14 cellular contexts compared by ENCODE assay signal in the genomic region with DNA sequence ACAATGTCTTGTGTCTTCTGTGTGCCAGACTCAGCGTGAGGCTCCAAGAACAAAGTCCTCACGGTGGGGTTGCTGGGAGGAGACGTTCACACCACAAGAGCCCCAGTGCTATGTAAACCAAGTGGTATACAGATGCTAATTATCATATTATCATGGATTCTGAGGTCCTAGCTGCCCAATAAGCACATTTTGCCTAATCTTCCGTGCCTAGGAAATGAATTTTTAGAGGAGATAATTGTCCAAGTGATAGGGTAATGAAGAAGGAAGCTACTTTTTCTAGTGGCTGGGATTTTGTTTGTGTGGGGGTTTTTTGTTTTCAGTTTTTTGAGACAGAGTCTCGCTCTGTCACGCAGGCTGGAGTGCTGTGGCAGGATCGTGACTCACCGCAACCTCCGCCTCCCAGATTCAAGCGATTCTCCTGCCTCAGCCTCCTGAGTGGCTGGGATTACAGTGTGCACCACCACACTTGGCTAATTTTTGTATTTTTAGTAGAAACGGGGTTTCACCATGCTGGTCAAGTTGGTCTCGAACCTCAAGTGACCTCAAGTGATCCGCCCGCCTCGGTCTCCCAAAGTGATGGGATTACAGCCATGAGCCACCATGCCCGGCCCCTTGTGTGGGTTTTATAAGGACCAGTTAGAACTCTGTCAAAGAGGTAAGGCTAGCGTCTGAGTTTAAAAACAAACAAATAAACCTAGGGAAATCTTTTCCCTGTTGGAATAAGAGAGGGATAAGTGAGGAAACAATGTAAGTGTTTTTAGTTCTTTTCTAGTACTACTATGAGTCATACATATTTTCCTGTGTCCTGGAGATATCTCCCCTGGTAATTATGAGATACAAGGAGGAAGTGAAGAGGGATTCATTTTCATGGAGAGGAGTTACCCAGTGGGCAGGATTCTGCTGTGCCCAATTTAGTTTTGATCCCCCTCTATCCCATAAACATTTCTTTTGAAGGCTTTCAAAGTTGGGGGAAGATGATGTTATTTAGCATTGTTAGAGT. TPM values are rescaled to one million over a fixed set of nuclear protein-coding genes. Genes with fewer than 3 reads are reported as not detected.
DNase-seq lines count a peak whose midpoint lies in the region; FAIRE-seq and TF ChIP-seq lines count a peak whose summit lies in the region.
"Had no signal": no experiment of that assay in that cellular context is flagged by ENCODE, and none has a peak within 500 bp of the region (broad histone marks: within the 10 kb centered on the region; RNA-seq: fewer than 3 reads in every experiment).

No MANE protein-coding gene starts in this region.

- POLR2A ChIA-PET in A673 (lab: Charles Lee; ENCODE audit: low non-redundant PET), result interaction anchor here (0.6 kb wide), 1 partner anchor 499 kb away, joined by 16 read pairs; no protein-coding TSS in a partner anchor

- H3K9me3 ChIP-seq in A673 (ENCODE audit: low read depth, low read length, poor library complexity, severe bottlenecking), result no peaks in the 10 kb centered on the region
- no peaks in the 10 kb centered on the region for H3K9me3 ChIP-seq in HUES64 (ENCODE audit: insufficient read depth, low read depth, low read length)
- no peaks in the 10 kb centered on the region for H3K9me3 ChIP-seq in astrocyte (ENCODE audit: insufficient read depth, low read depth, low read length)
- no peaks in the 10 kb centered on the region for H3K9me3 ChIP-seq in esophagus squamous epithelium
- H3K9me3 ChIP-seq in sigmoid colon, result no peaks in the 10 kb centered on the region

- no peaks in the 10 kb centered on the region for H3K36me3 ChIP-seq in A673 (ENCODE audit: insufficient read depth, low read length, poor library complexity, severe bottlenecking)
- no peaks in the 10 kb centered on the region for H3K36me3 ChIP-seq in HUES64 (ENCODE audit: insufficient read depth, low read length)
- H3K36me3 ChIP-seq in astrocyte (ENCODE audit: insufficient read depth, low read length), result no peaks in the 10 kb centered on the region
- H3K36me3 ChIP-seq in esophagus squamous epithelium, result no peaks in the 10 kb centered on the region
- no peaks in the 10 kb centered on the region for H3K36me3 ChIP-seq in sigmoid colon

- TF ChIP-seq CTCF in A673 (conservative IDR thresholded peaks at IDR 0.05; ENCODE audit: low read depth, low read length) (no peak), astrocyte (IDR thresholded peaks at IDR 0.05; ENCODE audit: insufficient read depth, low read depth, low read length) (no peak), esophagus squamous epithelium (IDR thresholded peaks at IDR 0.05) (no peak), sigmoid colon (IDR thresholded peaks at IDR 0.05) (no peak)

- in situ Hi-C loops in KBM-7 (cut with MboI; ENCODE audit: low pct_unique_long_range_greater_than_20kb, low sequenced_read_pairs), result no loop called here

- CTCF ChIA-PET in A673 (lab: Charles Lee), result no interaction called here

- peaks cover 66% of the 10 kb centered on the region for H3K4me1 Mint-ChIP-seq in astrocyte (ENCODE audit: low read depth, unreplicated experiment)
- H3K4me1 Mint-ChIP-seq: activated B cell treated with CpG ODN at 0.5 μM for 24 hours had no signal

- no peak for TF ChIP-seq EP300 in sigmoid colon (IDR thresholded peaks at IDR 0.05)

- 6% methylated on average over 16 of the region's 17 CpGs for WGBS in HUES64
- WGBS in esophagus squamous epithelium, 2 donors, result 81 to 82% methylated on average over 15 to 16 of the region's 17 CpGs
- WGBS in sigmoid colon, 2 donors, result 76 to 88% methylated on average over 17 of the region's 17 CpGs

- DNase-seq in A673 (ENCODE audit: low spot score), result peak; percentile 85
- DNase-seq in astrocyte (ENCODE audit: low read depth), result peak; percentile 70
- DNase-seq in iPS-NIHi7 (ENCODE audit: extremely low spot score), result peak; percentile 67
- no peak for DNase-seq in KBM-7
- no peak for DNase-seq in esophagus squamous epithelium (lab: John Stamatoyannopoulos, UW)
- no peak for DNase-seq in sigmoid colon
- no peak for DNase-seq in medulla oblongata (ENCODE audit: extremely low spot score)
- DNase-seq: activated B cell treated with CpG ODN at 0.5 μM for 24 hours; central memory CD4-positive, alpha-beta T cell; NCI-H2029; RPMI8226 had no signal

- peak overlapping the region; percentile 42 for H2AFZ ChIP-seq in astrocyte (ENCODE audit: low read depth, low read length)

- no peaks in the 10 kb centered on the region for H3K36me3 Mint-ChIP-seq in astrocyte (ENCODE audit: low read depth, unreplicated experiment)

- BruUV-seq in A673 (replicated peaks; lab: Mats Ljungman, UMichigan), result no TSS peak

- H3K4me2 ChIP-seq in astrocyte (ENCODE audit: low read length), result peak overlapping the region; percentile 78

- H3K4me3 Mint-ChIP-seq in astrocyte (ENCODE audit: unreplicated experiment), result peak overlapping the region; percentile 10
- H3K4me3 Mint-ChIP-seq: activated B cell treated with CpG ODN at 0.5 μM for 24 hours; activated T-helper 1 cell treated with anti-CD3 and anti-CD28 coated beads, Interleukin-12 subunit alpha, Interleukin-12 subunit beta, Interleukin-2, Interleukin-4 antibody, amounts not matched to agents 30 ng/mL and 10 ng/mL and 1 ng/mL, durations not matched to agents 14 hours and 24 hours and 36 hours had no signal

- no peaks in the 10 kb centered on the region for H3K27me3 Mint-ChIP-seq in astrocyte (ENCODE audit: low read depth, unreplicated experiment)

- FAIRE-seq in astrocyte (lab: Jason Lieb, UNC), result peak; percentile 87

- H3K9me3 Mint-ChIP-seq in astrocyte (ENCODE audit: unreplicated experiment), result peaks cover 3% of the 10 kb centered on the region
- H3K9me3 Mint-ChIP-seq: activated B cell treated with CpG ODN at 0.5 μM for 24 hours; activated T-helper 1 cell treated with anti-CD3 and anti-CD28 coated beads, Interleukin-12 subunit alpha, Interleukin-12 subunit beta, Interleukin-2, Interleukin-4 antibody, amounts not matched to agents 30 ng/mL and 10 ng/mL and 1 ng/mL, durations not matched to agents 14 hours and 24 hours and 36 hours had no signal

- peak overlapping the region; percentile 2 for H3K27ac ChIP-seq in A673 (ENCODE audit: low read depth, low read length, poor library complexity, severe bottlenecking)
- H3K27ac ChIP-seq in HUES64 (ENCODE audit: low read depth, low read length), result peak overlapping the region; percentile 65
- H3K27ac ChIP-seq in astrocyte (ENCODE audit: low read depth, low read length), result peak overlapping the region; percentile 92
- H3K27ac ChIP-seq in esophagus squamous epithelium, result peak overlapping the region in 2 of 4 donors; percentile 3 to 66
- peak overlapping the region in 2 of 4 donors; percentile 8 to 38 for H3K27ac ChIP-seq in sigmoid colon
- H3K27ac ChIP-seq: HL-60 had no signal

- H3K4me1 ChIP-seq in A673 (ENCODE audit: insufficient read depth, low read length, poor library complexity, severe bottlenecking) (peaks cover 22% of the 10 kb centered on the region), HUES64 (ENCODE audit: insufficient read depth, low read length) (peaks cover 51% of the 10 kb centered on the region), astrocyte (ENCODE audit: insufficient read depth, low read length) (peaks cover 49% of the 10 kb centered on the region), esophagus squamous epithelium (peaks cover 18 to 52% (median 29%) of the 10 kb centered on the region in 3 donors), sigmoid colon (peaks cover 0 to 44% (median 30%) of the 10 kb centered on the region in 4 donors)

- H3K27me3 ChIP-seq in A673 (replicated peaks; ENCODE audit: insufficient read depth, low read depth, low read length, poor library complexity), result no peaks in the 10 kb centered on the region
- H3K27me3 ChIP-seq in HUES64 (ENCODE audit: insufficient read depth, low read length), result peaks cover 11% of the 10 kb centered on the region; the same call in 1 of the 2 replicates
- H3K27me3 ChIP-seq in astrocyte (ENCODE audit: insufficient read depth, low read length), result no peaks in the 10 kb centered on the region
- no peaks in the 10 kb centered on the region for H3K27me3 ChIP-seq in esophagus squamous epithelium
- no peaks in the 10 kb centered on the region for H3K27me3 ChIP-seq in sigmoid colon

- H3K9ac ChIP-seq in HUES64 (ENCODE audit: low read depth, low read length) (peak overlapping the region; percentile 54; the same call in 1 of the 2 replicates), astrocyte (ENCODE audit: low read length) (peak overlapping the region; percentile 78)

- H4K20me1 ChIP-seq in astrocyte (ENCODE audit: insufficient read depth, low read length), result no peaks in the 10 kb centered on the region

- TF ChIP-seq POLR2A in esophagus squamous epithelium (IDR thresholded peaks at IDR 0.05), result no peak
- TF ChIP-seq POLR2A in sigmoid colon (IDR thresholded peaks at IDR 0.05), result no peak

- peak overlapping the region; percentile 92 for H3K27ac Mint-ChIP-seq in astrocyte (ENCODE audit: unreplicated experiment)
- H3K27ac Mint-ChIP-seq: activated B cell treated with CpG ODN at 0.5 μM for 24 hours; activated T-helper 1 cell treated with anti-CD3 and anti-CD28 coated beads, Interleukin-12 subunit alpha, Interleukin-12 subunit beta, Interleukin-2, Interleukin-4 antibody, amounts not matched to agents 30 ng/mL and 10 ng/mL and 1 ng/mL, durations not matched to agents 14 hours and 24 hours and 36 hours had no signal

- intact Hi-C loops in A673 (cut with micrococcal nuclease; ENCODE audit: unreplicated experiment), result no loop called here
- intact Hi-C loops in esophagus squamous epithelium (cut with DNase I), result no loop called here
- intact Hi-C loops in sigmoid colon (cut with DNase I), result loop anchor here (10.0 kb wide), 1 partner anchor 1325 kb away; a partner anchor contains a TSS

- H3K4me3 ChIP-seq in A673 (ENCODE audit: low read depth, low read length, poor library complexity, severe bottlenecking) (no peak overlapping the region), HUES64 (ENCODE audit: low read length) (peak overlapping the region; percentile 7; the same call in 1 of the 2 replicates), astrocyte (ENCODE audit: insufficient read depth, low read depth, low read length) (no peak overlapping the region), esophagus squamous epithelium (no peak overlapping the region), sigmoid colon (no peak overlapping the region)

- H3K79me2 ChIP-seq in astrocyte (ENCODE audit: insufficient read depth, low read length), result no peaks in the 10 kb centered on the region

RNA-seq across cellular contexts. Expression of a gene that starts 9.5 kb away (rescaled TPM):
- total RNA-seq in A673 (2021) (11.4 and 12.0 TPM in 2 replicates), astrocyte (62.9 and 76.2 TPM in 2 replicates), esophagus squamous epithelium (10 to 100 TPM in 2 of 4 donors, 1 to 10 TPM in 2; 4.2 to 26.5 (median 9.0) TPM), sigmoid colon (10 to 100 TPM; 13.2 to 29.1 (median 21.5) TPM)
- 9.8 TPM for polyA plus RNA-seq in HUES64 (2013, experiment 1 of 2)
- 10.7 TPM for polyA plus RNA-seq in HUES64 (2013, experiment 2 of 2)
- polyA plus RNA-seq in sigmoid colon, result 10 to 100 TPM; 16.8 to 19.0 (median 18.3) TPM

Comparison
In these comparisons a context has a peak if more than half of its experiments do, and no peak if none do; other contexts are left out.
1. DNase-seq: peak in A673 (single experiment), astrocyte (single experiment) and iPS-NIHi7 (single experiment); none in KBM-7 (single experiment), esophagus squamous epithelium (single experiment), sigmoid colon (single experiment) and medulla oblongata (single experiment).